In the genomic region with DNA sequence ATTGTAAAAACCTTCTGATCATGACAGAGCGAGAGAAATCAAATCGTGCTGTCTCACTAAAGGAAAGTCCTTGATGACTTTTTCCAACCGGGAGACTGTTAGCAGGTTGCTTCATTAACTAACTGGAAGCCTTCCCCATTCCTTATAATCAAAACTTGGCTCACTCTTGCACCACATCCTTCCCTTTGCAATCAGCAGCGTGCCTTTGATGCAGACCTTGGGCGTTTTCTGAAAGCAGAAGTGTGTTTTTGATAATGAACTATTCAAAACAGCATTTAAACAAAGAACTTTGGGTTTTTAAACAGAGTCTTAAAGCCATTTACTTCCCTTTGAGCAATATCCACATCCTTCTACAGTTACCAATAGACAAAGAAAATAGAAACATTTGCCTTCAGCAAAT, we compare ENCODE assay signal across 12 cellular contexts.
"Had no signal": no experiment of that assay in that cellular context is flagged by ENCODE, and none has a peak within 500 bp of the region (broad histone marks: within the 10 kb centered on the region; RNA-seq: fewer than 3 reads in every experiment).

No MANE protein-coding gene starts in this region.

- H3K27me3 ChIP-seq: foreskin keratinocyte had no signal

- H3K36me3 ChIP-seq: pancreas had no signal

- H3K27ac ChIP-seq: foreskin keratinocyte, pancreas had no signal

- H3K4me3 ChIP-seq: pancreas had no signal

- H3K9me3 ChIP-seq: pancreas had no signal

- ATAC-seq: foreskin keratinocyte; left colon; naive thymus-derived CD4-positive, alpha-beta T cell; pancreas; stimulated activated naive CD8-positive, alpha-beta T cell treated with anti-CD3 and anti-CD28 coated beads, Interleukin-15, amount 100 ng/mL, for 72 hours had no signal

- H3K4me1 ChIP-seq: foreskin keratinocyte, pancreas had no signal

- DNase-seq: activated naive CD4-positive, alpha-beta T cell; activated naive CD8-positive, alpha-beta T cell treated with anti-CD3 and anti-CD28 coated beads, Interleukin-2, amount 10 ng/mL, durations not matched to agents 7 days and 5 days; anterior cingulate cortex; cerebellar nuclear complex; effector memory CD4-positive, alpha-beta T cell; foreskin keratinocyte; glutamatergic neuron; left colon; naive thymus-derived CD4-positive, alpha-beta T cell; pancreas; stimulated activated CD4-positive, alpha-beta T cell treated with anti-CD3 and anti-CD28 coated beads, Interleukin-1b, Interleukin-23, amount 100 ng/mL, for 48 hours; stimulated activated naive CD8-positive, alpha-beta T cell treated with anti-CD3 and anti-CD28 coated beads, Interleukin-15, amount 100 ng/mL, for 72 hours had no signal
